18 cellular contexts compared by ENCODE assay signal in genomic region chr6:5713519-5713918, GRCh38.
DNase-seq lines count a peak whose midpoint lies in the region; ATAC-seq and TF ChIP-seq lines count a peak whose summit lies in the region.
"Had no signal": no experiment of that assay in that cellular context is flagged by ENCODE, and none has a peak within 500 bp of the region (broad histone marks: within the 10 kb centered on the region; RNA-seq: fewer than 3 reads in every experiment).

No MANE protein-coding gene starts in this region.

- H3K27ac Mint-ChIP-seq in mesothelial cell of epicardium: no peak overlapping the region
- H3K27ac Mint-ChIP-seq: CD4-positive, alpha-beta T cell had no signal

- H3K4me2 ChIP-seq in mesendoderm (ENCODE audit: low read length): no peak overlapping the region
- H3K4me2 ChIP-seq: A549, KMS-11 had no signal

- TF ChIP-seq CTCF in colonic mucosa (IDR thresholded peaks at IDR 0.05) (no peak), mesothelial cell of epicardium (IDR thresholded peaks at IDR 0.05; ENCODE audit: unreplicated experiment) (no peak), psoas muscle (IDR thresholded peaks at IDR 0.05) (no peak)

- no peak overlapping the region for H3K9ac ChIP-seq in colonic mucosa (ENCODE audit: low read depth in 2 of 2, low read length in 2 of 2)
- H3K9ac ChIP-seq in mesendoderm (ENCODE audit: low read length): no peak overlapping the region
- H3K9ac ChIP-seq: KMS-11 had no signal

- H3K56ac ChIP-seq in mesendoderm (ENCODE audit: low read length): no peak overlapping the region

- H2AK5ac ChIP-seq in mesendoderm (ENCODE audit: low read length): no peak overlapping the region

- H3K4me1 ChIP-seq in colonic mucosa (no peaks in the 10 kb centered on the region), mesendoderm (ENCODE audit: control insufficient read depth, low read depth, low read length) (no peaks in the 10 kb centered on the region), psoas muscle (peaks cover under 1% of the 10 kb centered on the region)
- H3K4me1 ChIP-seq: A549 had no signal

- H3K4me1 Mint-ChIP-seq in mesothelial cell of epicardium: no peaks in the 10 kb centered on the region

- no peak overlapping the region for H3K23ac ChIP-seq in mesendoderm (ENCODE audit: low read length)

- H2BK5ac ChIP-seq in mesendoderm (ENCODE audit: low read length): no peak overlapping the region

- H3K9me3 Mint-ChIP-seq in mesothelial cell of epicardium: peaks cover 25% of the 10 kb centered on the region

- no peak overlapping the region for H4K8ac ChIP-seq in mesendoderm (ENCODE audit: low read depth, low read length)

- H3K27me3 ChIP-seq in colonic mucosa: no peaks in the 10 kb centered on the region
- no peaks in the 10 kb centered on the region for H3K27me3 ChIP-seq in mesendoderm (ENCODE audit: insufficient read depth, low read length, poor library complexity)
- no peaks in the 10 kb centered on the region for H3K27me3 ChIP-seq in psoas muscle (ENCODE audit: insufficient read depth in 3 of 3, low read length in 2 of 3)

- no peak overlapping the region for H3K4ac ChIP-seq in mesendoderm (ENCODE audit: low read depth, low read length)

- H3K27ac ChIP-seq in colonic mucosa (no peak overlapping the region), mesendoderm (ENCODE audit: low read depth, low read length) (no peak overlapping the region), psoas muscle (no peak overlapping the region)
- H3K27ac ChIP-seq: A549, KMS-11, SK-N-MC had no signal

- no peaks in the 10 kb centered on the region for H3K79me2 ChIP-seq in mesendoderm (ENCODE audit: control insufficient read depth, insufficient read depth, low read length)

- ATAC-seq in psoas muscle: no peak
- ATAC-seq: A549 had no signal

- DNase-seq in ELF-1 (ENCODE audit: low read depth, low spot score) (peak; percentile 32), HuH-7.5 (ENCODE audit: low spot score) (peak; percentile 16), colonic mucosa (peak; percentile 11), mesendoderm (peak; percentile 31), mesothelial cell of epicardium (ENCODE audit: low spot score in 2 of 2, unreplicated experiment in 2 of 2) (no peak), psoas muscle (no peak), anterior cingulate cortex (lab: John Stamatoyannopoulos, UW) (no peak)
- DNase-seq: CD4-positive, alpha-beta T cell; DMS153; GOT3; NCI-H1417 treated with DMSO at 0.1 percent for 48 hours; NCI-H2029; NCI-H2171 treated with DMSO at 0.1 percent for 48 hours; NCI-H774; SHP77 had no signal

- H2BK120ac ChIP-seq in mesendoderm (ENCODE audit: low read depth, low read length): no peak overlapping the region

- peaks cover 13% of the 10 kb centered on the region for H3K36me3 Mint-ChIP-seq in mesothelial cell of epicardium

- no peak overlapping the region for H2BK15ac ChIP-seq in mesendoderm (replicated peaks; ENCODE audit: low read depth)

- no peaks in the 10 kb centered on the region for H3K79me1 ChIP-seq in mesendoderm (ENCODE audit: low read length)

- H3K4me3 ChIP-seq in colonic mucosa (no peak overlapping the region), mesendoderm (ENCODE audit: low read length) (no peak overlapping the region), psoas muscle (no peak overlapping the region)
- H3K4me3 ChIP-seq: A549, SK-N-MC had no signal

- intact Hi-C loops in colonic mucosa (cut with DNase I): no loop called here
- intact Hi-C loops in psoas muscle (cut with DNase I): no loop called here

- H3K18ac ChIP-seq in mesendoderm (ENCODE audit: low read length): no peak overlapping the region

- no peak overlapping the region for H4K5ac ChIP-seq in mesendoderm (ENCODE audit: low read length)

- H3K27me3 Mint-ChIP-seq in mesothelial cell of epicardium (ENCODE audit: low read depth): no peaks in the 10 kb centered on the region
- H3K27me3 Mint-ChIP-seq: CD4-positive, alpha-beta T cell had no signal

- no CpG with 5 or more reads among the region's 7 CpGs for WGBS in mesendoderm (ENCODE audit: extremely low coverage, insufficient coverage, low lambda C conversion rate)
- 73 to 77% (median 76%) methylated on average over 7 of the region's 7 CpGs for WGBS in psoas muscle, 3 donors

- H3K9me3 ChIP-seq in colonic mucosa (no peaks in the 10 kb centered on the region), psoas muscle (peaks cover 9% of the 10 kb centered on the region)
- H3K9me3 ChIP-seq: A549 had no signal

- no peaks in the 10 kb centered on the region for H3K36me3 ChIP-seq in colonic mucosa
- no peaks in the 10 kb centered on the region for H3K36me3 ChIP-seq in mesendoderm (ENCODE audit: control insufficient read depth, insufficient read depth, low read length)
- no peaks in the 10 kb centered on the region for H3K36me3 ChIP-seq in psoas muscle (ENCODE audit: insufficient read depth in 1 of 2, low read depth in 1 of 2)

- no peak overlapping the region for H3K4me3 Mint-ChIP-seq in mesothelial cell of epicardium
- H3K4me3 Mint-ChIP-seq: CD4-positive, alpha-beta T cell had no signal

Comparison
In these comparisons a context has a peak if more than half of its experiments do, and no peak if none do; other contexts are left out.
1. DNase-seq: peak in ELF-1 (single experiment), HuH-7.5 (single experiment), colonic mucosa (single experiment) and mesendoderm (single experiment); none in mesothelial cell of epicardium (0 of 2), psoas muscle (0 of 2) and anterior cingulate cortex (0 of 58).